Comparison of ENCODE assay signal across 16 cellular contexts in genomic region chr9:128718475-128718874, GRCh38. TPM values are rescaled to one million over a fixed set of nuclear protein-coding genes. Genes with fewer than 3 reads are reported as not detected.
A peak's percentile ranks its signal among the peaks of the same experiment; 100 is the strongest.
DNase-seq lines count a peak whose midpoint lies in the region; ATAC-seq and TF ChIP-seq lines count a peak whose summit lies in the region.
"Had no signal": no experiment of that assay in that cellular context is flagged by ENCODE, and none has a peak within 500 bp of the region (broad histone marks: within the 10 kb centered on the region; RNA-seq: fewer than 3 reads in every experiment).

No MANE protein-coding gene starts in this region.

- H3K27ac ChIP-seq in 22Rv1, result peak overlapping the region; percentile 20; the same call in 1 of the 2 replicates
- peak overlapping the region; percentile 82 for H3K27ac ChIP-seq in RWPE1
- H3K27ac ChIP-seq in thyroid gland, result no peak overlapping the region
- H3K27ac ChIP-seq: A549, C4-2B, KMS-11 had no signal

- TF ChIP-seq POLR2A in thyroid gland (IDR thresholded peaks at IDR 0.05), result no peak

- H3K27me3 Mint-ChIP-seq in CD14-positive monocyte (ENCODE audit: low read depth in 3 of 3), result peaks cover 0 to 4% (median 0%) of the 10 kb centered on the region in 3 donors
- no peaks in the 10 kb centered on the region for H3K27me3 Mint-ChIP-seq in stimulated activated naive B cell treated with anti-CD40 and anti-IgM and Interleukin-4, amounts not matched to agents 10 μg/mL and 1 μg/mL and 100 μg/mL, for 72 hours
- H3K27me3 Mint-ChIP-seq: CD4-positive, alpha-beta memory T cell had no signal

- no peak overlapping the region for H3K4me3 ChIP-seq in thyroid gland (replicated peaks in 1 of 3)
- H3K4me3 ChIP-seq: A549, HAP-1 had no signal

- no peaks in the 10 kb centered on the region for H3K36me3 ChIP-seq in thyroid gland

- peaks cover 11 to 27% of the 10 kb centered on the region in 2 donors for H3K36me3 Mint-ChIP-seq in CD14-positive monocyte
- H3K36me3 Mint-ChIP-seq in stimulated activated naive B cell treated with anti-CD40 and anti-IgM and Interleukin-4, amounts not matched to agents 10 μg/mL and 1 μg/mL and 100 μg/mL, for 72 hours, result peaks cover 40 to 46% of the 10 kb centered on the region in 2 donors

- 82 to 87% methylated on average over 5 of the region's 5 CpGs for WGBS in thyroid gland, 2 donors

- no peaks in the 10 kb centered on the region for H3K27me3 ChIP-seq in thyroid gland

- H3K4me3 Mint-ChIP-seq in CD14-positive monocyte, result no peak overlapping the region
- H3K4me3 Mint-ChIP-seq in stimulated activated naive B cell treated with anti-CD40 and anti-IgM and Interleukin-4, amounts not matched to agents 10 μg/mL and 1 μg/mL and 100 μg/mL, for 72 hours, result no peak overlapping the region
- H3K4me3 Mint-ChIP-seq: CD4-positive, alpha-beta memory T cell had no signal

- no peak overlapping the region for H3K27ac Mint-ChIP-seq in CD14-positive monocyte
- no peak overlapping the region for H3K27ac Mint-ChIP-seq in stimulated activated naive B cell treated with anti-CD40 and anti-IgM and Interleukin-4, amounts not matched to agents 10 μg/mL and 1 μg/mL and 100 μg/mL, for 72 hours

- ATAC-seq in stimulated activated naive B cell treated with anti-CD40 and anti-IgM and Interleukin-4, amounts not matched to agents 10 μg/mL and 1 μg/mL and 100 μg/mL, for 72 hours (replicated peaks), result no peak
- ATAC-seq: A549 had no signal

- H3K4me1 ChIP-seq in thyroid gland, result peaks cover 2 to 7% of the 10 kb centered on the region in 2 donors

- intact Hi-C loops in CD14-positive monocyte (cut with micrococcal nuclease), result no loop called here
- intact Hi-C loops in thyroid gland (cut with DNase I), result no loop called here

- POLR2A ChIA-PET in RWPE1 (lab: Yijun Ruan, JAX; ENCODE audit: low non-redundant PET), result no interaction called here

- peaks cover 13% of the 10 kb centered on the region for H3K4me1 Mint-ChIP-seq in CD14-positive monocyte
- peaks cover 14 to 25% of the 10 kb centered on the region in 2 donors for H3K4me1 Mint-ChIP-seq in stimulated activated naive B cell treated with anti-CD40 and anti-IgM and Interleukin-4, amounts not matched to agents 10 μg/mL and 1 μg/mL and 100 μg/mL, for 72 hours

- DNase-seq in CD14-positive monocyte (ENCODE audit: low spot score) (peak; percentile 44), RWPE1 (ENCODE audit: low spot score) (no peak), mucosa of gallbladder (ENCODE audit: low spot score) (peak; percentile 61), thyroid gland (no peak), NCI-H510A treated with DMSO at 0.1 percent for 48 hours (lab: John Stamatoyannopoulos, UW) (no peak)
- no peak for DNase-seq in stimulated activated naive B cell treated with anti-CD40 and anti-IgM and Interleukin-4, amounts not matched to agents 10 μg/mL and 1 μg/mL and 100 μg/mL, for 72 hours
- DNase-seq: AML-193; Calu3; CD4-positive, alpha-beta memory T cell; DMS79 treated with DMSO at 0.1 percent for 48 hours; GF-D8 had no signal

- H3K9me3 Mint-ChIP-seq in CD14-positive monocyte, result peaks cover 0 to 2% (median 0%) of the 10 kb centered on the region in 7 donors
- no peaks in the 10 kb centered on the region for H3K9me3 Mint-ChIP-seq in stimulated activated naive B cell treated with anti-CD40 and anti-IgM and Interleukin-4, amounts not matched to agents 10 μg/mL and 1 μg/mL and 100 μg/mL, for 72 hours

- H3K9me3 ChIP-seq in thyroid gland, result no peaks in the 10 kb centered on the region
- H3K9me3 ChIP-seq: A549, HAP-1 had no signal

- TF ChIP-seq CTCF in 22Rv1 (IDR thresholded peaks at IDR 0.05), result no peak
- TF ChIP-seq CTCF in CD14-positive monocyte (IDR thresholded peaks at IDR 0.05), result no peak
- TF ChIP-seq CTCF in RWPE1 (conservative IDR thresholded peaks at IDR 0.05; ENCODE audit: low read depth), result no peak
- no peak for TF ChIP-seq CTCF in thyroid gland (IDR thresholded peaks at IDR 0.05)

- CTCF ChIA-PET in RWPE1 (lab: Yijun Ruan, JAX), result interaction anchor here (1.2 kb wide), 1 partner anchor 16 kb away, joined by 7 read pairs; the partner anchor contains the start of gene PKN3

RNA-seq across cellular contexts. Expression of gene ZDHHC12, which starts 5.5 kb away (rescaled TPM):
- 10 to 100 TPM; 68.4 to 72.7 TPM for polyA plus RNA-seq in CD14-positive monocyte
- 66.2 TPM for total RNA-seq in mucosa of gallbladder
- total RNA-seq in thyroid gland, result 10 to 100 TPM; 21.2 to 45.7 (median 33.7) TPM

RNA-seq across cellular contexts. Expression of gene PKN3, which starts 16.2 kb away (rescaled TPM):
- polyA plus RNA-seq in CD14-positive monocyte, result under 1 TPM; 0.11 to 0.27 TPM
- 9.4 TPM for total RNA-seq in mucosa of gallbladder
- total RNA-seq in thyroid gland, result 1 to 10 TPM; 4.4 to 7.6 (median 6.4) TPM

RNA-seq across cellular contexts. Expression of gene SET, which starts 29.5 kb away (rescaled TPM):
- 100 to 1,000 TPM; 114 to 124 TPM for polyA plus RNA-seq in CD14-positive monocyte
- total RNA-seq in mucosa of gallbladder (198 TPM), thyroid gland (100 to 1,000 TPM; 173 to 217 (median 202) TPM)

RNA-seq across cellular contexts. Expression of gene ZER1, which starts 53.3 kb away (rescaled TPM):
- polyA plus RNA-seq in CD14-positive monocyte, result 10 to 100 TPM; 16.1 to 25.6 TPM
- total RNA-seq in mucosa of gallbladder, result 52.2 TPM
- 100 to 1,000 TPM in 1 of 4 donors, 10 to 100 TPM in 3; 45.1 to 129 (median 70.2) TPM for total RNA-seq in thyroid gland

Comparison
In these comparisons a context has a peak if more than half of its experiments do, and no peak if none do; other contexts are left out.
1. H3K27ac ChIP-seq: peak in 22Rv1 (single experiment) and RWPE1 (single experiment); none in thyroid gland (0 of 3).
2. DNase-seq: peak in CD14-positive monocyte (single experiment) and mucosa of gallbladder (single experiment); none in RWPE1 (single experiment), thyroid gland (0 of 2), NCI-H510A treated with DMSO at 0.1 percent for 48 hours (single experiment) and stimulated activated naive B cell treated with anti-CD40 and anti-IgM and Interleukin-4, amounts not matched to agents 10 μg/mL and 1 μg/mL and 100 μg/mL, for 72 hours (single experiment).